In the genomic region with DNA sequence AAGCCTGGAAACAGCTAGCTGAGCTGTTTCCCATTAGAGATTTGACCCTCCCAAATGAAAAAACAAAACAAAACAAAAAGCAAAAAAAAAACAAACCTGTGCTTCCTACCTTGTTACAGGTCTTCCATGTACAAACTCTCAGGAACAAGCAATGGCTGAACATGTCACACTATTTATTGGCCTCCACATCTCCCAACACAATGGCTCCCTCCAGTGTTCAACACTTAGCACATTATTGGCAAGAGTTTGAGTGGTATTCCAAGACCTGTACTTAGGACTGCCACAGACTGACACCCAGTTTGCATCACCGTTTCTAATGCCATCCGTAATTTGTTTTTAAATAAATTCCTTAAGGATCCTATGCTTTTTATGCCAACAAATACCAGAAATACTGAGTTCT, we compare ENCODE assay signal across 8 cellular contexts.
DNase-seq lines count a peak whose midpoint lies in the region; ATAC-seq and TF ChIP-seq lines count a peak whose summit lies in the region.

No MANE protein-coding gene starts in this region.

- no peaks in the 10 kb centered on the region for H3K27me3 ChIP-seq in CD8-positive, alpha-beta memory T cell (ENCODE audit: insufficient read depth, low read length, poor library complexity, severe bottlenecking)

- DNase-seq in ELF-1 (ENCODE audit: low read depth, low spot score) (peak; percentile 25), NCI-H226 (peak; percentile 3), medulla oblongata (ENCODE audit: extremely low spot score) (peak; percentile 38)
- no peak for DNase-seq in CD8-positive, alpha-beta memory T cell

- H3K9me3 Mint-ChIP-seq in brain: no peaks in the 10 kb centered on the region
- H3K9me3 Mint-ChIP-seq in CD8-positive, alpha-beta memory T cell: peaks cover 0 to 6% (median 4%) of the 10 kb centered on the region in 5 donors

- no peak overlapping the region for H3K27ac Mint-ChIP-seq in brain
- H3K27ac Mint-ChIP-seq in CD8-positive, alpha-beta memory T cell: no peak overlapping the region

- no peaks in the 10 kb centered on the region for H3K4me1 ChIP-seq in CD8-positive, alpha-beta memory T cell (ENCODE audit: insufficient read depth, low read length)

- no peaks in the 10 kb centered on the region for H3K36me3 Mint-ChIP-seq in brain
- no peaks in the 10 kb centered on the region for H3K36me3 Mint-ChIP-seq in CD8-positive, alpha-beta memory T cell

- H3K9me3 ChIP-seq in CD8-positive, alpha-beta memory T cell (ENCODE audit: low read length): no peaks in the 10 kb centered on the region

- H3K36me3 ChIP-seq in CD8-positive, alpha-beta memory T cell (ENCODE audit: insufficient read depth, low read length): no peaks in the 10 kb centered on the region

- peak; percentile 53 for ATAC-seq in HG02571 (IDR thresholded peaks at IDR 0.05; ENCODE audit: unreplicated experiment)
- ATAC-seq in HG03045 (IDR thresholded peaks at IDR 0.05; ENCODE audit: unreplicated experiment): no peak
- ATAC-seq in GM18873 (IDR thresholded peaks at IDR 0.05; ENCODE audit: low FRiP score, unreplicated experiment): no peak

- no peak overlapping the region for H3K4me3 Mint-ChIP-seq in brain
- H3K4me3 Mint-ChIP-seq in CD8-positive, alpha-beta memory T cell: no peak overlapping the region

- CTCF ChIA-PET in CD8-positive, alpha-beta memory T cell (lab: Charles Lee): no interaction called here

- no peak overlapping the region for H3K4me3 ChIP-seq in CD8-positive, alpha-beta memory T cell (ENCODE audit: low read length)

- no peaks in the 10 kb centered on the region for H3K27me3 Mint-ChIP-seq in brain
- peaks cover 0 to 1% of the 10 kb centered on the region in 2 donors for H3K27me3 Mint-ChIP-seq in CD8-positive, alpha-beta memory T cell

- POLR2A ChIA-PET in CD8-positive, alpha-beta memory T cell (lab: Charles Lee): no interaction called here

- H3K4me1 Mint-ChIP-seq in brain: no peaks in the 10 kb centered on the region
- no peaks in the 10 kb centered on the region for H3K4me1 Mint-ChIP-seq in CD8-positive, alpha-beta memory T cell

- no peak overlapping the region for H3K27ac ChIP-seq in CD8-positive, alpha-beta memory T cell (ENCODE audit: low read depth, low read length)

- TF ChIP-seq CTCF in brain (conservative IDR thresholded peaks at IDR 0.05): peak; percentile 64 to 76

Comparison
In these comparisons a context has a peak if more than half of its experiments do, and no peak if none do; other contexts are left out.
1. DNase-seq: peak in ELF-1 (single experiment), NCI-H226 (single experiment) and medulla oblongata (single experiment); none in CD8-positive, alpha-beta memory T cell (0 of 5).